In the genomic region with DNA sequence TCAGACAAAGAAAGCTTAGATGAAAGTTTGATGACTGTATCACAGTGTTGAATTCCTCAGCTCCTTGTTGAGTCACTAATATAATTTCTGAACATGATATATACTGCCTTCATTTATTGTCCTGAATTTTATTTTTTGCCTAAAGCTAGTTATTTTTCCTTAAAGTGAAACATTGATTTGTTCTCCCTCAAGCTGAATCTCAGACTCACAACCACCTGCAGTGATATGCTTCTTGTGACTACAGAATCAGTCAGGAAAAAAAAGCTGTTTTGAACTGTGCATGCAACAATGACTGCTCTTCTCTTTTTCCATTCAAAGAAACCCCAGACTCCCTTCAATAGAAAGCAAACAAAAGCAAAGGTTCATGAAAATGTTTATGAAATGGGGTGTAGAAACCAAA, we compare ENCODE assay signal across 19 cellular contexts.
"Had no signal": no experiment of that assay in that cellular context is flagged by ENCODE, and none has a peak within 500 bp of the region (broad histone marks: within the 10 kb centered on the region; RNA-seq: fewer than 3 reads in every experiment).

No MANE protein-coding gene starts in this region.

- DNase-seq: effector memory CD8-positive, alpha-beta T cell; esophagus squamous epithelium; foreskin fibroblast; heart left ventricle; hippocampal formation; kidney glomerular epithelial cell; mesendoderm; naive B cell; nephron progenitor cell; spleen; stimulated activated CD4-positive, alpha-beta T cell treated with anti-CD3 and anti-CD28 coated beads, Interleukin-15, amount 100 ng/mL, for 24 hours; stimulated activated CD4-positive, alpha-beta T cell treated with anti-CD3 and anti-CD28 coated beads, Interleukin-1b, Interleukin-23, amount 100 ng/mL, for 48 hours; stimulated activated CD4-positive, alpha-beta T cell treated with anti-CD3 and anti-CD28 coated beads, Interleukin-4, amount 100 ng/mL, for 24 hours; upper lobe of right lung had no signal

- H3K4me3 Mint-ChIP-seq: dendritic cell treated with granulocyte-macrophage colony-stimulating factor and Interleukin-4, amounts not matched to agents 40 ng/mL and 50 ng/mL, for 4 days; effector memory CD8-positive, alpha-beta T cell; naive B cell; nephron progenitor cell; stimulated activated memory B cell treated with anti-CD40 and anti-IgM and Interleukin-4, amounts not matched to agents 10 μg/mL and 1 μg/mL and 100 μg/mL, for 72 hours; stimulated activated naive CD8-positive, alpha-beta T cell treated with anti-CD3 and anti-CD28 coated beads, Interleukin-15, Interleukin-2, amounts not matched to agents 100 ng/mL and 50 ng/mL, for 24 hours had no signal

- H3K27me3 Mint-ChIP-seq: dendritic cell treated with granulocyte-macrophage colony-stimulating factor and Interleukin-4, amounts not matched to agents 40 ng/mL and 50 ng/mL, for 4 days; effector memory CD8-positive, alpha-beta T cell; naive B cell; stimulated activated memory B cell treated with anti-CD40 and anti-IgM and Interleukin-4, amounts not matched to agents 10 μg/mL and 1 μg/mL and 100 μg/mL, for 72 hours; stimulated activated naive CD8-positive, alpha-beta T cell treated with anti-CD3 and anti-CD28 coated beads, Interleukin-15, Interleukin-2, amounts not matched to agents 100 ng/mL and 50 ng/mL, for 24 hours had no signal

- H3K36me3 Mint-ChIP-seq: naive B cell; stimulated activated memory B cell treated with anti-CD40 and anti-IgM and Interleukin-4, amounts not matched to agents 10 μg/mL and 1 μg/mL and 100 μg/mL, for 72 hours had no signal

- FAIRE-seq: colon had no signal

- H3K9me3 Mint-ChIP-seq: stimulated activated naive CD8-positive, alpha-beta T cell treated with anti-CD3 and anti-CD28 coated beads, Interleukin-15, Interleukin-2, amounts not matched to agents 100 ng/mL and 50 ng/mL, for 24 hours had no signal

- H3K27ac Mint-ChIP-seq: dendritic cell treated with granulocyte-macrophage colony-stimulating factor and Interleukin-4, amounts not matched to agents 40 ng/mL and 50 ng/mL, for 4 days; effector memory CD8-positive, alpha-beta T cell; naive B cell; nephron progenitor cell; stimulated activated memory B cell treated with anti-CD40 and anti-IgM and Interleukin-4, amounts not matched to agents 10 μg/mL and 1 μg/mL and 100 μg/mL, for 72 hours; stimulated activated naive CD8-positive, alpha-beta T cell treated with anti-CD3 and anti-CD28 coated beads, Interleukin-15, Interleukin-2, amounts not matched to agents 100 ng/mL and 50 ng/mL, for 24 hours had no signal

- ATAC-seq: effector memory CD8-positive, alpha-beta T cell; heart left ventricle; sciatic nerve; stimulated activated memory B cell treated with anti-CD40 and anti-IgM and Interleukin-4, amounts not matched to agents 10 μg/mL and 1 μg/mL and 100 μg/mL, for 72 hours; upper lobe of right lung had no signal

- H3K4me1 Mint-ChIP-seq: naive B cell; stimulated activated memory B cell treated with anti-CD40 and anti-IgM and Interleukin-4, amounts not matched to agents 10 μg/mL and 1 μg/mL and 100 μg/mL, for 72 hours had no signal
